ENCODE assay signal across 13 cellular contexts in the genomic region with DNA sequence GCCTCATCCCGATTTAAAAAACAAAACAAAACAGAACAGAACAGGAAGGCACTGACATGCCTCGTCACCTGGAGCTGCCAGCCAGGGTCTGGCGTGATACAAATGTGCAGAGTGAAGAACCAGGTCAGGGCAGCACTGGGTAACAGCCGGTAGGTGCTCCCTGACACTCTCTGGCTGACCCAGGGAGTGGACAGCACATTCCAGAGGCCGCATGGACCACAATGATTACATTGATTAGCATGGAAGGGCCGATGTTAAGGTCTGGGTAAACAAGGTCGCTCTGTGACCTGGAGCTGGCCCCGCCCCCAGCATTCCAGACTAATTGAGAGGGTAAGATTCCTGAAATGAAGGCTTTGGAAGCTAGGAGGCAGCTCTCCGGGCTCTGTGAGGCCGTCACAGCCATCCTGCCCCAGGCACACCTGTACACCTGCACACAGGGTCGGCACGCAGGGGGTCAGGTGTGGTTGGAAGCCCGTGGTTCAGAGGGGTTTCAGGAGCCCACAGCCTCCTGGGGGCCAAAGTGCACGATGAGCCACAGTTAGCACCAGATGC. TPM values are rescaled to one million over a fixed set of nuclear protein-coding genes. Genes with fewer than 3 reads are reported as not detected.
DNase-seq lines count a peak whose midpoint lies in the region; ATAC-seq, FAIRE-seq and TF ChIP-seq lines count a peak whose summit lies in the region.
"Had no signal": no experiment of that assay in that cellular context is flagged by ENCODE, and none has a peak within 500 bp of the region (broad histone marks: within the 10 kb centered on the region; RNA-seq: fewer than 3 reads in every experiment).

No MANE protein-coding gene starts in this region.

- H3K4me2 ChIP-seq in endothelial cell of umbilical vein (ENCODE audit: insufficient read depth, low read length) (no peak overlapping the region), mesendoderm (ENCODE audit: low read length) (no peak overlapping the region)

- H4K20me1 ChIP-seq in endothelial cell of umbilical vein (replicated peaks; ENCODE audit: control insufficient read depth, extremely low read depth, insufficient read depth, low read length) = no peaks in the 10 kb centered on the region

- peaks cover 0 to 17% of the 10 kb centered on the region in 2 experiments for H3K36me3 ChIP-seq in endothelial cell of umbilical vein (ENCODE audit: control insufficient read depth in 2 of 2, extremely low read depth in 1 of 2, insufficient read depth in 2 of 2, low read length in 2 of 2)
- no peaks in the 10 kb centered on the region for H3K36me3 ChIP-seq in mesendoderm (ENCODE audit: control insufficient read depth, insufficient read depth, low read length)

- H3K79me2 ChIP-seq in endothelial cell of umbilical vein (ENCODE audit: control insufficient read depth, insufficient read depth, low read length) (peaks cover 94% of the 10 kb centered on the region), mesendoderm (ENCODE audit: control insufficient read depth, insufficient read depth, low read length) (peaks cover 2% of the 10 kb centered on the region)

- H3K18ac ChIP-seq in mesendoderm (ENCODE audit: low read length) = no peak overlapping the region

- H3K9me3 ChIP-seq in endothelial cell of umbilical vein (replicated peaks; ENCODE audit: control insufficient read depth, insufficient read depth, low read length) = no peaks in the 10 kb centered on the region

- no peak overlapping the region for H3K27ac Mint-ChIP-seq in chondrocyte (ENCODE audit: unreplicated experiment)

- CTCF ChIA-PET in endothelial cell of umbilical vein (lab: Charles Lee) = interaction anchor here (0.6 to 1.7 kb wide), 5 partner anchors 18 to 61 kb away, joined by 3 to 6 read pairs (median 3); partner anchors contain the start of gene PIEZO1

- DNase-seq in A172 (ENCODE audit: low spot score) = peak; percentile 79
- DNase-seq in HuH-7.5 (ENCODE audit: low spot score) = peak; percentile 99
- peak; percentile 43 for DNase-seq in endothelial cell of umbilical vein (ENCODE audit: low read depth, low spot score)
- DNase-seq in mesendoderm = peak; percentile 96
- no peak for DNase-seq in NCI-H748 (lab: John Stamatoyannopoulos, UW; ENCODE audit: unreplicated experiment)
- DNase-seq in chondrocyte (ENCODE audit: low spot score) = no peak
- DNase-seq in CD1c-positive myeloid dendritic cell (ENCODE audit: extremely low spot score) = no peak
- DNase-seq: activated CD4-positive, alpha-beta T cell treated with anti-CD3 and anti-CD28 coated beads, Interleukin-2, amount 50 U/mL, for 4 hours; caudate nucleus; mammary epithelial cell; NCI-H1105 treated with DMSO at 0.1 percent for 48 hours; NK-92 treated with Interleukin-12 subunit alpha and Interleukin-12 subunit beta, amount 100 ng/mL, for 24 hours had no signal

- no peak overlapping the region for H3K23ac ChIP-seq in mesendoderm (ENCODE audit: low read length)

- H3K4me3 Mint-ChIP-seq in chondrocyte (ENCODE audit: unreplicated experiment) = no peak overlapping the region

- no peak overlapping the region for H4K8ac ChIP-seq in mesendoderm (ENCODE audit: low read depth, low read length)

- H3K27me3 Mint-ChIP-seq in chondrocyte (ENCODE audit: low read depth) = no peaks in the 10 kb centered on the region

- H3K56ac ChIP-seq in mesendoderm (ENCODE audit: low read length) = peak overlapping the region; percentile 30

- H2AK5ac ChIP-seq in mesendoderm (ENCODE audit: low read length) = no peak overlapping the region

- TF ChIP-seq CTCF in endothelial cell of umbilical vein (IDR thresholded peaks at IDR 0.05; ENCODE audit: extremely low read depth in 1 of 2, insufficient read depth in 1 of 2, low read depth in 1 of 2, low read length in 2 of 2) (peak in 1 of 2 donors; percentile 0), chondrocyte (IDR thresholded peaks at IDR 0.05) (no peak)

- no peak overlapping the region for H3K4ac ChIP-seq in mesendoderm (ENCODE audit: low read depth, low read length)

- H3K9me3 Mint-ChIP-seq in chondrocyte (ENCODE audit: low read depth) = no peaks in the 10 kb centered on the region

- no peak overlapping the region for H2AFZ ChIP-seq in endothelial cell of umbilical vein (ENCODE audit: low read depth, low read length)

- POLR2A ChIA-PET in endothelial cell of umbilical vein (lab: Charles Lee) = no interaction called here

- no peak overlapping the region for H2BK15ac ChIP-seq in mesendoderm (replicated peaks; ENCODE audit: low read depth)

- H3K36me3 Mint-ChIP-seq in chondrocyte (ENCODE audit: low read depth) = peaks cover 3% of the 10 kb centered on the region

- no peak for ATAC-seq in GM19395 (IDR thresholded peaks at IDR 0.05; ENCODE audit: unreplicated experiment)

- H4K5ac ChIP-seq in mesendoderm (ENCODE audit: low read length) = no peak overlapping the region

- peaks cover 58% of the 10 kb centered on the region for H3K4me1 Mint-ChIP-seq in chondrocyte (ENCODE audit: low read depth)

- dilution Hi-C loops in endothelial cell of umbilical vein (cut with MboI; ENCODE audit: extremely low pct_ligation_motif_present, low sequenced_read_pairs) = no loop called here

- no CpG with 5 or more reads among the region's 14 CpGs for WGBS in mesendoderm (ENCODE audit: extremely low coverage, insufficient coverage, low lambda C conversion rate)

- no peak for FAIRE-seq in endothelial cell of umbilical vein (lab: Jason Lieb, UNC)

- no peak overlapping the region for H3K4me3 ChIP-seq in endothelial cell of umbilical vein (replicated peaks in 1 of 3; ENCODE audit: insufficient read depth in 1 of 3, low read depth in 1 of 3, low read length in 3 of 3)
- no peak overlapping the region for H3K4me3 ChIP-seq in mesendoderm (ENCODE audit: low read length)

- intact Hi-C loops in endothelial cell of umbilical vein (cut with micrococcal nuclease) = no loop called here

- H3K27me3 ChIP-seq in endothelial cell of umbilical vein (ENCODE audit: control insufficient read depth in 2 of 2, insufficient read depth in 2 of 2, low read length in 2 of 2) (no peaks in the 10 kb centered on the region), mesendoderm (ENCODE audit: insufficient read depth, low read length, poor library complexity) (no peaks in the 10 kb centered on the region)

- H3K4me1 ChIP-seq in endothelial cell of umbilical vein (ENCODE audit: control insufficient read depth, extremely low read depth, insufficient read depth, low read length) = peaks cover 21% of the 10 kb centered on the region
- peaks cover 6% of the 10 kb centered on the region for H3K4me1 ChIP-seq in mesendoderm (ENCODE audit: control insufficient read depth, low read depth, low read length)

- TF ChIP-seq POLR2A in endothelial cell of umbilical vein (IDR thresholded peaks at IDR 0.05; ENCODE audit: low read depth, low read length) = no peak

- H3K9me1 ChIP-seq in endothelial cell of umbilical vein (replicated peaks; ENCODE audit: control insufficient read depth, extremely low read depth, insufficient read depth, low read length) = no peaks in the 10 kb centered on the region

- H2BK120ac ChIP-seq in mesendoderm (ENCODE audit: low read depth, low read length) = no peak overlapping the region

- no peak overlapping the region for H3K9ac ChIP-seq in endothelial cell of umbilical vein (replicated peaks; ENCODE audit: extremely low read depth, insufficient read depth, low read length)
- H3K9ac ChIP-seq in mesendoderm (ENCODE audit: low read length) = peak overlapping the region; percentile 49

- BruUV-seq in endothelial cell of umbilical vein (replicated peaks; lab: Mats Ljungman, UMichigan) = no TSS peak

- H3K27ac ChIP-seq in endothelial cell of umbilical vein (ENCODE audit: insufficient read depth, low read depth, low read length) (no peak overlapping the region), mesendoderm (ENCODE audit: low read depth, low read length) (no peak overlapping the region)

- no peak overlapping the region for H2BK5ac ChIP-seq in mesendoderm (ENCODE audit: low read length)

- H3K79me1 ChIP-seq in mesendoderm (ENCODE audit: low read length) = peaks cover 3% of the 10 kb centered on the region

RNA-seq across cellular contexts. Expression of gene PIEZO1, which starts 21.4 kb away (rescaled TPM):
- 186 and 226 TPM in 2 replicates for total RNA-seq in A172 (2014; rRNA removed; shearing (Covaris generic))
- 306 and 322 TPM in 2 replicates for total RNA-seq in endothelial cell of umbilical vein
- polyA plus RNA-seq in endothelial cell of umbilical vein = 298 and 393 TPM in 2 replicates
- 224 and 318 TPM in 2 replicates for polyA plus RNA-seq in endothelial cell of umbilical vein (2011; cell fraction: cytosol; rRNA removed)
- polyA plus RNA-seq in endothelial cell of umbilical vein (2011; cell fraction: nucleus; rRNA removed) = 848 and 1,004 TPM in 2 replicates
- 214 and 360 TPM in 2 replicates for polyA plus RNA-seq in endothelial cell of umbilical vein (2012)
- polyA minus RNA-seq in endothelial cell of umbilical vein = 294 and 363 TPM in 2 replicates
- polyA minus RNA-seq in endothelial cell of umbilical vein (2011; cell fraction: cytosol; rRNA and poly(A)+ RNA removed) = 47.3 TPM
- polyA minus RNA-seq in endothelial cell of umbilical vein (2011; cell fraction: nucleus; rRNA and poly(A)+ RNA removed) = 270 and 364 TPM in 2 replicates
- polyA plus RNA-seq in mesendoderm (2013, experiment 1 of 2) = 37.5 TPM
- polyA plus RNA-seq in mesendoderm (2013, experiment 2 of 2) = 38.4 TPM
- 134 to 209 TPM (median 208 TPM) in 3 replicates for total RNA-seq in chondrocyte

RNA-seq across cellular contexts. Expression of gene CDT1, which starts 40.0 kb away (rescaled TPM):
- 29.3 and 39.2 TPM in 2 replicates for total RNA-seq in A172 (2014; rRNA removed; shearing (Covaris generic))
- total RNA-seq in endothelial cell of umbilical vein = 26.5 and 30.6 TPM in 2 replicates
- polyA plus RNA-seq in endothelial cell of umbilical vein = 15.6 and 19.3 TPM in 2 replicates
- polyA plus RNA-seq in endothelial cell of umbilical vein (2011; cell fraction: cytosol; rRNA removed) = 14.3 and 19.4 TPM in 2 replicates
- 11.5 and 12.3 TPM in 2 replicates for polyA plus RNA-seq in endothelial cell of umbilical vein (2011; cell fraction: nucleus; rRNA removed)
- 6.7 and 8.2 TPM in 2 replicates for polyA plus RNA-seq in endothelial cell of umbilical vein (2012)
- 5.6 and 9.8 TPM in 2 replicates for polyA minus RNA-seq in endothelial cell of umbilical vein
- 96.4 TPM for polyA minus RNA-seq in endothelial cell of umbilical vein (2011; cell fraction: cytosol; rRNA and poly(A)+ RNA removed)
- polyA minus RNA-seq in endothelial cell of umbilical vein (2011; cell fraction: nucleus; rRNA and poly(A)+ RNA removed) = 4.5 and 8.7 TPM in 2 replicates
- 38.9 TPM for polyA plus RNA-seq in mesendoderm (2013, experiment 1 of 2)
- 37.7 TPM for polyA plus RNA-seq in mesendoderm (2013, experiment 2 of 2)
- 2.9 to 11.7 TPM (median 3.7 TPM) in 3 replicates for total RNA-seq in chondrocyte

RNA-seq across cellular contexts. Expression of gene APRT, which starts 48.1 kb away (rescaled TPM):
- total RNA-seq in A172 (2014; rRNA removed; shearing (Covaris generic)) = 255 and 258 TPM in 2 replicates
- 148 and 152 TPM in 2 replicates for total RNA-seq in endothelial cell of umbilical vein
- polyA plus RNA-seq in endothelial cell of umbilical vein = 143 and 179 TPM in 2 replicates
- polyA plus RNA-seq in endothelial cell of umbilical vein (2011; cell fraction: cytosol; rRNA removed) = 95.1 and 129 TPM in 2 replicates
- 76.5 and 81.0 TPM in 2 replicates for polyA plus RNA-seq in endothelial cell of umbilical vein (2011; cell fraction: nucleus; rRNA removed)
- polyA plus RNA-seq in endothelial cell of umbilical vein (2012) = 172 and 240 TPM in 2 replicates
- 35.0 and 35.7 TPM in 2 replicates for polyA minus RNA-seq in endothelial cell of umbilical vein
- polyA minus RNA-seq in endothelial cell of umbilical vein (2011; cell fraction: cytosol; rRNA and poly(A)+ RNA removed) = 133 TPM
- polyA minus RNA-seq in endothelial cell of umbilical vein (2011; cell fraction: nucleus; rRNA and poly(A)+ RNA removed) = 16.2 and 27.3 TPM in 2 replicates
- 300 TPM for polyA plus RNA-seq in mesendoderm (2013, experiment 1 of 2)
- 305 TPM for polyA plus RNA-seq in mesendoderm (2013, experiment 2 of 2)
- 68.8 to 90.2 TPM (median 70.7 TPM) in 3 replicates for total RNA-seq in chondrocyte

RNA-seq across cellular contexts. Expression of gene CTU2, which starts 57.3 kb away (rescaled TPM):
- 20.5 and 21.2 TPM in 2 replicates for total RNA-seq in A172 (2014; rRNA removed; shearing (Covaris generic))
- total RNA-seq in endothelial cell of umbilical vein (33.7 and 37.5 TPM in 2 replicates), chondrocyte (20.7 to 37.1 TPM (median 24.1 TPM) in 3 replicates)
- 26.1 and 30.8 TPM in 2 replicates for polyA plus RNA-seq in endothelial cell of umbilical vein
- polyA plus RNA-seq in endothelial cell of umbilical vein (2011; cell fraction: cytosol; rRNA removed) = 14.6 and 19.2 TPM in 2 replicates
- polyA plus RNA-seq in endothelial cell of umbilical vein (2011; cell fraction: nucleus; rRNA removed) = 35.9 and 36.8 TPM in 2 replicates
- 19.1 and 27.5 TPM in 2 replicates for polyA plus RNA-seq in endothelial cell of umbilical vein (2012)
- polyA minus RNA-seq in endothelial cell of umbilical vein = 11.6 and 15.6 TPM in 2 replicates
- 27.9 TPM for polyA minus RNA-seq in endothelial cell of umbilical vein (2011; cell fraction: cytosol; rRNA and poly(A)+ RNA removed)
- 10.3 and 15.4 TPM in 2 replicates for polyA minus RNA-seq in endothelial cell of umbilical vein (2011; cell fraction: nucleus; rRNA and poly(A)+ RNA removed)
- 71.4 TPM for polyA plus RNA-seq in mesendoderm (2013, experiment 1 of 2)
- 64.6 TPM for polyA plus RNA-seq in mesendoderm (2013, experiment 2 of 2)

RNA-seq across cellular contexts. Expression of gene RNF166, which starts 57.4 kb away (rescaled TPM):
- 43.6 and 51.2 TPM in 2 replicates for total RNA-seq in A172 (2014; rRNA removed; shearing (Covaris generic))
- total RNA-seq in endothelial cell of umbilical vein (38.8 and 41.8 TPM in 2 replicates), chondrocyte (12.8 to 15.5 TPM (median 14.3 TPM) in 3 replicates)
- polyA plus RNA-seq in endothelial cell of umbilical vein = 27.6 and 34.0 TPM in 2 replicates
- 16.0 and 25.1 TPM in 2 replicates for polyA plus RNA-seq in endothelial cell of umbilical vein (2011; cell fraction: cytosol; rRNA removed)
- 44.2 and 52.7 TPM in 2 replicates for polyA plus RNA-seq in endothelial cell of umbilical vein (2011; cell fraction: nucleus; rRNA removed)
- 15.8 and 20.0 TPM in 2 replicates for polyA plus RNA-seq in endothelial cell of umbilical vein (2012)
- 15.2 and 15.4 TPM in 2 replicates for polyA minus RNA-seq in endothelial cell of umbilical vein
- 17.2 TPM for polyA minus RNA-seq in endothelial cell of umbilical vein (2011; cell fraction: cytosol; rRNA and poly(A)+ RNA removed)
- polyA minus RNA-seq in endothelial cell of umbilical vein (2011; cell fraction: nucleus; rRNA and poly(A)+ RNA removed) = 16.2 and 22.6 TPM in 2 replicates
- 16.0 TPM for polyA plus RNA-seq in mesendoderm (2013, experiment 1 of 2)
- 17.0 TPM for polyA plus RNA-seq in mesendoderm (2013, experiment 2 of 2)

Comparison
In these comparisons a context has a peak if more than half of its experiments do, and no peak if none do; other contexts are left out.
1. DNase-seq: peak in A172 (single experiment), HuH-7.5 (single experiment), endothelial cell of umbilical vein (single experiment) and mesendoderm (single experiment); none in NCI-H748 (single experiment), chondrocyte (single experiment) and CD1c-positive myeloid dendritic cell (single experiment).